Comparison of ENCODE assay signal across 9 cellular contexts in the genomic region with DNA sequence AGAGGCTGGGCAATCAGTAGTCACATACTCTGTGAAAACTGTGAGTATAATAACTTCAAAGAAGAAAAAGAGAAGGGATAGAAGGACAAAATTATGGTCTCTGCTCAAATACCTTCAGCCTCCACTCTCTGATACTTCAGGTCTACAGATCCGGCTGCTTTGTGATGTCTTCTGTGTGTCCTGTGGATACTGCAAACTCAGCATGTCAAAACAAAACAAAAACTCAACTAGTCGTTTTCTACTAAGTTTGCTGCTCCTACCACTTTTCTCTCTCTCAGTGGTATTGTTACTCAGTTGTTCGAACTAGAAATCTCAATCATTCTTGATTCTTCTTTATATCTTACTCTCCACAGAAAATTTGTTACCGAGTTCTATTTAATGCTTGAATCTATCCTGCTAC.
"Had no signal": no experiment of that assay in that cellular context is flagged by ENCODE, and none has a peak within 500 bp of the region (broad histone marks: within the 10 kb centered on the region; RNA-seq: fewer than 3 reads in every experiment).

No MANE protein-coding gene starts in this region.

- FAIRE-seq: H1, H54, HTR-8/SVneo had no signal

- H3K4me2 ChIP-seq: GM23338, KMS-11 had no signal

- H3K4me3 Mint-ChIP-seq: GM23338, H9 had no signal

- H3K9me3 Mint-ChIP-seq: GM23338, H9 had no signal

- DNase-seq: H9, HCEC 1CT, IMR-90, KBM-7 had no signal

- H3K27ac Mint-ChIP-seq: GM23338 had no signal

- H3K27ac ChIP-seq: KMS-11 had no signal

- H3K9ac ChIP-seq: KMS-11 had no signal

- ATAC-seq: GM23338 had no signal

- H3K4me3 ChIP-seq: GM23338 had no signal

- H2AFZ ChIP-seq: GM23338 had no signal
